In the genomic region with DNA sequence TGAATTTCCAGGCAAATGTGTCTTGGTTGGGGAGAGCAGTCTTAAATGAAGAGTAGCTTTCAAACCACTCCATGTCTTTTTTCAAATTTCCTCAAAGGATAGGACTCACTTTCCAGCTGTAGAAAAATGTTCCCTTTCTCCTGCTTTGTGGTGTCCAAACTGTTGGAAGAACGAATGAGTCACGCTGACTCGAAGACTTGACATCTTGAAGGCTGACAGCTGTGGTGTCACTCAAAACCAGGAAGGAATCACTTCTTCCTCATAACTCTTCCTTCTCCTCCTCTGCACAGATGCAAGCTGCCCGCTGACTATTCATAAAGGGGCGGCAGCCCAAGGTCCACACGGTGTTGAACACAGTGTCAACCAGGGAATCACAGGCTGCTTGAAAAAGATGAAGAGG, we compare ENCODE assay signal across 2 cellular contexts.
TF ChIP-seq lines count a peak whose summit lies in the region.

No MANE protein-coding gene starts in this region.

TF ChIP-seq in IMR-90, 13 proteins besides CTCF, POLR2A, EP300 and RAD21:
- TF ChIP-seq ELK1 (IDR thresholded peaks at IDR 0.05; ENCODE audit: borderline replicate concordance, low read depth, low read length) (no peak), USF2 (IDR thresholded peaks at IDR 0.05; ENCODE audit: low read depth, low read length) (no peak), RFX5 (IDR thresholded peaks at IDR 0.05; ENCODE audit: low read depth, low read length) (no peak), FOS (IDR thresholded peaks at IDR 0.05; ENCODE audit: low read depth, low read length) (no peak), BHLHE40 (IDR thresholded peaks at IDR 0.05; ENCODE audit: low read depth, low read length) (no peak), NFE2L2 (IDR thresholded peaks at IDR 0.05; ENCODE audit: low read depth, low read length) (no peak), SMC3 (IDR thresholded peaks at IDR 0.05; ENCODE audit: low read depth, low read length) (no peak), CEBPB (IDR thresholded peaks at IDR 0.05; ENCODE audit: low read depth, low read length) (no peak), CHD1 (IDR thresholded peaks at IDR 0.05; ENCODE audit: low read depth, low read length) (no peak), MAFK (IDR thresholded peaks at IDR 0.05; ENCODE audit: low read depth, low read length) (no peak), MAZ (IDR thresholded peaks at IDR 0.05; ENCODE audit: borderline replicate concordance, low read depth, low read length) (no peak)

TF ChIP-seq in K562, 482 proteins besides CTCF, POLR2A, EP300 and RAD21:
- TF ChIP-seq, protein P1, sequence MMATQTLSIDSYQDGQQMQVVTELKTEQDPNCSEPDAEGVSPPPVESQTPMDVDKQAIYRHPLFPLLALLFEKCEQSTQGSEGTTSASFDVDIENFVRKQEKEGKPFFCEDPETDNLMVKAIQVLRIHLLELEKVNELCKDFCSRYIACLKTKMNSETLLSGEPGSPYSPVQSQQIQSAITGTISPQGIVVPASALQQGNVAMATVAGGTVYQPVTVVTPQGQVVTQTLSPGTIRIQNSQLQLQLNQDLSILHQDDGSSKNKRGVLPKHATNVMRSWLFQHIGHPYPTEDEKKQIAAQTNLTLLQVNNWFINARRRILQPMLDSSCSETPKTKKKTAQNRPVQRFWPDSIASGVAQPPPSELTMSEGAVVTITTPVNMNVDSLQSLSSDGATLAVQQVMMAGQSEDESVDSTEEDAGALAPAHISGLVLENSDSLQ (IDR thresholded peaks at IDR 0.05), result peak; percentile 97
- TF ChIP-seq CBFA2T2 (conservative IDR thresholded peaks at IDR 0.05), result peak; percentile 17; the same call in 1 of the 2 replicates
- TF ChIP-seq CBX5 (IDR thresholded peaks at IDR 0.05; ENCODE audit: borderline replicate concordance, low read depth), result no peak
- peak; percentile 31; the same call in 1 of the 2 replicates for TF ChIP-seq C11orf30 (IDR thresholded peaks at IDR 0.05; ENCODE audit: low read depth)
- TF ChIP-seq NFYB (IDR thresholded peaks at IDR 0.05; ENCODE audit: extremely low read depth, insufficient read length), result no peak
- peak; percentile 80 for TF ChIP-seq FOSL1 (tag; conservative IDR thresholded peaks at IDR 0.05)
- no peak for TF ChIP-seq HDAC1 (IDR thresholded peaks at IDR 0.05)
- TF ChIP-seq FOXO4 (CRISPR knock-in tag; IDR thresholded peaks at IDR 0.05), result no peak
- TF ChIP-seq MAFK (IDR thresholded peaks at IDR 0.05; ENCODE audit: low read length), result peak; percentile 18; the same call in 1 of the 2 replicates
- no peak for TF ChIP-seq SP1 (CRISPR knock-in tag; IDR thresholded peaks at IDR 0.05)
- TF ChIP-seq ZNF24 (IDR thresholded peaks at IDR 0.05), result peak; percentile 89
- TF ChIP-seq, protein P2, sequence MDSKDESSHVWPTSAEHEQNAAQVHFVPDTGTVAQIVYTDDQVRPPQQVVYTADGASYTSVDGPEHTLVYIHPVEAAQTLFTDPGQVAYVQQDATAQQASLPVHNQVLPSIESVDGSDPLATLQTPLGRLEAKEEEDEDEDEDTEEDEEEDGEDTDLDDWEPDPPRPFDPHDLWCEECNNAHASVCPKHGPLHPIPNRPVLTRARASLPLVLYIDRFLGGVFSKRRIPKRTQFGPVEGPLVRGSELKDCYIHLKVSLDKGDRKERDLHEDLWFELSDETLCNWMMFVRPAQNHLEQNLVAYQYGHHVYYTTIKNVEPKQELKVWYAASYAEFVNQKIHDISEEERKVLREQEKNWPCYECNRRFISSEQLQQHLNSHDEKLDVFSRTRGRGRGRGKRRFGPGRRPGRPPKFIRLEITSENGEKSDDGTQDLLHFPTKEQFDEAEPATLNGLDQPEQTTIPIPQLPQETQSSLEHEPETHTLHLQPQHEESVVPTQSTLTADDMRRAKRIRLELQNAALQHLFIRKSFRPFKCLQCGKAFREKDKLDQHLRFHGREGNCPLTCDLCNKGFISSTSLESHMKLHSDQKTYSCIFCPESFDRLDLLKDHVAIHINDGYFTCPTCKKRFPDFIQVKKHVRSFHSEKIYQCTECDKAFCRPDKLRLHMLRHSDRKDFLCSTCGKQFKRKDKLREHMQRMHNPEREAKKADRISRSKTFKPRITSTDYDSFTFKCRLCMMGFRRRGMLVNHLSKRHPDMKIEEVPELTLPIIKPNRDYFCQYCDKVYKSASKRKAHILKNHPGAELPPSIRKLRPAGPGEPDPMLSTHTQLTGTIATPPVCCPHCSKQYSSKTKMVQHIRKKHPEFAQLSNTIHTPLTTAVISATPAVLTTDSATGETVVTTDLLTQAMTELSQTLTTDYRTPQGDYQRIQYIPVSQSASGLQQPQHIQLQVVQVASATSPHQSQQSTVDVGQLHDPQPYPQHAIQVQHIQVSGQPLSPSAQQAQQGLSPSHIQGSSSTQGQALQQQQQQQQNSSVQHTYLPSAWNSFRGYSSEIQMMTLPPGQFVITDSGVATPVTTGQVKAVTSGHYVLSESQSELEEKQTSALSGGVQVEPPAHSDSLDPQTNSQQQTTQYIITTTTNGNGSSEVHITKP (IDR thresholded peaks at IDR 0.05; ENCODE audit: partially characterized antibody), result peak; percentile 88
- peak; percentile 10 for TF ChIP-seq FOS (IDR thresholded peaks at IDR 0.05; ENCODE audit: extremely low read depth, insufficient read length)
- TF ChIP-seq MEIS2 (IDR thresholded peaks at IDR 0.05; ENCODE audit: partially characterized antibody), result peak; percentile 91
- TF ChIP-seq JUND (IDR thresholded peaks at IDR 0.05; ENCODE audit: borderline replicate concordance, low read depth, low read length), result peak; percentile 66; the same call in 1 of the 2 replicates
- TF ChIP-seq JUND (tag; IDR thresholded peaks at IDR 0.05; ENCODE audit: borderline replicate concordance, low read depth, low read length), result peak; percentile 81; the same call in 2 of the 3 replicates
- TF ChIP-seq RBFOX2 (IDR thresholded peaks at IDR 0.05; ENCODE audit: low read depth, low read length), result no peak
- 0 out of 2 replicates have a peak, but pooled peaks have one; percentile 35 for TF ChIP-seq JUN (IDR thresholded peaks at IDR 0.05; ENCODE audit: borderline replicate concordance, low read depth, low read length)
- TF ChIP-seq JUN (CRISPR knock-in tag; IDR thresholded peaks at IDR 0.05; ENCODE audit: borderline replicate concordance), result no peak
- peak; percentile 73 for TF ChIP-seq PBX2 (CRISPR knock-in tag; IDR thresholded peaks at IDR 0.05; ENCODE audit: low read depth)
- TF ChIP-seq PBX2 (tag; conservative IDR thresholded peaks at IDR 0.05; ENCODE audit: low read depth), result peak; percentile 80
- TF ChIP-seq ATF3 (IDR thresholded peaks at IDR 0.05), result peak; percentile 62; the same call in 1 of the 2 replicates
- TF ChIP-seq ATF3 (CRISPR knock-in tag; conservative IDR thresholded peaks at IDR 0.05), result no peak
- TF ChIP-seq THRAP3 (IDR thresholded peaks at IDR 0.05; ENCODE audit: borderline replicate concordance), result no peak
